In the genomic region with DNA sequence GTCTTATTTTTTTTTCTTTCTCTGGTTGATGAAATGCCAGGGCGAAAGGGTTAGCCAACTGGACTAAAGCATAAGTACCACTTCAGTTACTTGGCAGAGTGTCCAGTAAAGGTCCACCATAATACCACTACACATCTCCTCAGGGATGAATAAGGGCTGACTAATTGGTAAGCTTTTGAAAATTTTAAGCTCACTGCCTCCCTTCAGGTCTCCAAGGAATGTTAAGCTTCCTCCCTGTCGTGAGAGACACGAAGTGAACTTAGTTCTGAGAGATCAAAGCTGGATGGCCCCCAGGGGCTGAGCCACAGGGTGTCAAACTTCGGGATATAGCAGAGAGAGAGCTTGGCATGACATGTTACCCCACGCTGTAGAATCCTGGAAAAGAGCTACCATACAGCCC, we compare ENCODE assay signal across 26 cellular contexts.
"Had no signal": no experiment of that assay in that cellular context is flagged by ENCODE, and none has a peak within 500 bp of the region (broad histone marks: within the 10 kb centered on the region; RNA-seq: fewer than 3 reads in every experiment).

No MANE protein-coding gene starts in this region.

- ATAC-seq: gastrocnemius medialis; left lobe of liver; naive thymus-derived CD4-positive, alpha-beta T cell; right cardiac atrium; stimulated activated memory B cell treated with anti-CD40 and anti-IgM and Interleukin-4, amounts not matched to agents 10 μg/mL and 1 μg/mL and 100 μg/mL, for 72 hours; upper lobe of right lung had no signal

- H3K4me1 ChIP-seq: colonic mucosa, gastrocnemius medialis, prostate gland, tibial nerve, upper lobe of right lung, uterus had no signal

- H3K9me3 Mint-ChIP-seq: stimulated activated naive CD8-positive, alpha-beta T cell treated with anti-CD3 and anti-CD28 coated beads, Interleukin-15, Interleukin-2, amounts not matched to agents 100 ng/mL and 50 ng/mL, for 24 hours had no signal

- H3K27ac ChIP-seq: colonic mucosa, gastrocnemius medialis, prostate gland, skin epidermis, spleen, thoracic aorta, tibial nerve, upper lobe of right lung, uterus had no signal

- FAIRE-seq: endothelial cell of umbilical vein, kidney had no signal

- H3K4me3 Mint-ChIP-seq: dendritic cell treated with granulocyte-macrophage colony-stimulating factor and Interleukin-4, amounts not matched to agents 40 ng/mL and 50 ng/mL, for 4 days; mesothelial cell of epicardium; nephron; stimulated activated memory B cell treated with anti-CD40 and anti-IgM and Interleukin-4, amounts not matched to agents 10 μg/mL and 1 μg/mL and 100 μg/mL, for 72 hours; stimulated activated naive CD8-positive, alpha-beta T cell treated with anti-CD3 and anti-CD28 coated beads, Interleukin-15, Interleukin-2, amounts not matched to agents 100 ng/mL and 50 ng/mL, for 24 hours had no signal

- H3K36me3 ChIP-seq: colonic mucosa, gastrocnemius medialis, prostate gland, spleen, thoracic aorta, tibial nerve, upper lobe of right lung, uterus had no signal

- H3K36me3 Mint-ChIP-seq: mesothelial cell of epicardium had no signal

- H3K4me3 ChIP-seq: colonic mucosa, gastrocnemius medialis, lung, prostate gland, skin epidermis, spleen, thoracic aorta, tibial nerve, upper lobe of right lung, uterus had no signal

- H3K4me1 Mint-ChIP-seq: mesothelial cell of epicardium, nephron had no signal

- DNase-seq: colonic mucosa; effector CD8-positive, alpha-beta T cell; foreskin fibroblast; gastrocnemius medialis; head of caudate nucleus; kidney; mesenchymal stem cell; naive thymus-derived CD4-positive, alpha-beta T cell; nucleus accumbens; right cardiac atrium; spleen; stimulated activated CD4-positive, alpha-beta T cell treated with anti-CD3 and anti-CD28 coated beads, Interleukin-4, amount 100 ng/mL, for 4 hours; upper lobe of right lung; uterus had no signal

- H3K27me3 Mint-ChIP-seq: dendritic cell treated with granulocyte-macrophage colony-stimulating factor and Interleukin-4, amounts not matched to agents 40 ng/mL and 50 ng/mL, for 4 days; naive thymus-derived CD4-positive, alpha-beta T cell; stimulated activated memory B cell treated with anti-CD40 and anti-IgM and Interleukin-4, amounts not matched to agents 10 μg/mL and 1 μg/mL and 100 μg/mL, for 72 hours; stimulated activated naive CD8-positive, alpha-beta T cell treated with anti-CD3 and anti-CD28 coated beads, Interleukin-15, Interleukin-2, amounts not matched to agents 100 ng/mL and 50 ng/mL, for 24 hours had no signal

- H3K9me3 ChIP-seq: colonic mucosa, gastrocnemius medialis, prostate gland, thoracic aorta, tibial nerve, upper lobe of right lung, uterus had no signal

- H3K27me3 ChIP-seq: colonic mucosa, gastrocnemius medialis, upper lobe of right lung, uterus had no signal

- H3K27ac Mint-ChIP-seq: dendritic cell treated with granulocyte-macrophage colony-stimulating factor and Interleukin-4, amounts not matched to agents 40 ng/mL and 50 ng/mL, for 4 days; mesothelial cell of epicardium; naive thymus-derived CD4-positive, alpha-beta T cell; nephron; stimulated activated memory B cell treated with anti-CD40 and anti-IgM and Interleukin-4, amounts not matched to agents 10 μg/mL and 1 μg/mL and 100 μg/mL, for 72 hours; stimulated activated naive CD8-positive, alpha-beta T cell treated with anti-CD3 and anti-CD28 coated beads, Interleukin-15, Interleukin-2, amounts not matched to agents 100 ng/mL and 50 ng/mL, for 24 hours had no signal
